ENCODE assay signal across 15 cellular contexts in genomic region chr9:36382484-36382883, GRCh38. TPM values are rescaled to one million over a fixed set of nuclear protein-coding genes. Genes with fewer than 3 reads are reported as not detected.
DNase-seq lines count a peak whose midpoint lies in the region; ATAC-seq and TF ChIP-seq lines count a peak whose summit lies in the region.
"Had no signal": no experiment of that assay in that cellular context is flagged by ENCODE, and none has a peak within 500 bp of the region (broad histone marks: within the 10 kb centered on the region; RNA-seq: fewer than 3 reads in every experiment).

No MANE protein-coding gene starts in this region.

- H3K4me2 ChIP-seq in OCI-LY1 (ENCODE audit: low read length), result peak overlapping the region; percentile 90

- peak overlapping the region; percentile 53; the same call in 1 of the 2 replicates for H3K9ac ChIP-seq in OCI-LY1 (ENCODE audit: low read length)

- H3K36me3 ChIP-seq in OCI-LY1 (ENCODE audit: insufficient read depth, low read length), result peaks cover 32% of the 10 kb centered on the region
- H3K36me3 ChIP-seq: uterus had no signal

- ATAC-seq in activated T-cell treated with anti-CD3 and anti-CD28 coated beads, Interleukin-2, amount 50 U/mL, for 4 hours, result no peak
- no peak for ATAC-seq in stimulated activated memory B cell treated with anti-CD40 and anti-IgM and Interleukin-4, amounts not matched to agents 10 μg/mL and 1 μg/mL and 100 μg/mL, for 72 hours
- ATAC-seq in GM21825 (IDR thresholded peaks at IDR 0.05; ENCODE audit: unreplicated experiment), result no peak

- no peaks in the 10 kb centered on the region for H4K20me1 ChIP-seq in OCI-LY1 (ENCODE audit: insufficient read depth, low read length)

- no peaks in the 10 kb centered on the region for H3K27me3 ChIP-seq in OCI-LY1 (ENCODE audit: insufficient read depth, low read length)
- H3K27me3 ChIP-seq: Peyer's patch, uterus had no signal

- H3K27me3 Mint-ChIP-seq in activated T-cell treated with anti-CD3 and anti-CD28 coated beads, Interleukin-2, amount 50 U/mL, for 4 hours (ENCODE audit: low read depth), result no peaks in the 10 kb centered on the region
- no peaks in the 10 kb centered on the region for H3K27me3 Mint-ChIP-seq in stimulated activated memory B cell treated with anti-CD40 and anti-IgM and Interleukin-4, amounts not matched to agents 10 μg/mL and 1 μg/mL and 100 μg/mL, for 72 hours

- no peak for DNase-seq in activated T-cell treated with anti-CD3 and anti-CD28 coated beads, Interleukin-2, amount 50 U/mL, for 4 hours
- DNase-seq in activated T-cell treated with anti-CD3 and anti-CD28 coated beads, Interleukin-2, amount 50 U/mL, for 1 hour, result no peak
- peak; percentile 63 for DNase-seq in fibroblast of peridontal ligament (ENCODE audit: extremely low read depth)
- no peak for DNase-seq in hepatic stellate cell (ENCODE audit: low spot score)
- no peak for DNase-seq in mesenteric fat pad (ENCODE audit: low spot score)
- DNase-seq: DMS79 treated with DMSO at 0.1 percent for 48 hours; NCI-H2029; NCI-H526; Peyer's patch; stimulated activated naive CD4-positive, alpha-beta T cell; uterus had no signal

- H3K9me2 ChIP-seq in OCI-LY1 (ENCODE audit: low read depth, low read length), result no peaks in the 10 kb centered on the region

- peaks cover 14% of the 10 kb centered on the region for H3K36me3 Mint-ChIP-seq in activated T-cell treated with anti-CD3 and anti-CD28 coated beads, Interleukin-2, amount 50 U/mL, for 4 hours (ENCODE audit: insufficient read depth)
- peaks cover 24% of the 10 kb centered on the region for H3K36me3 Mint-ChIP-seq in stimulated activated memory B cell treated with anti-CD40 and anti-IgM and Interleukin-4, amounts not matched to agents 10 μg/mL and 1 μg/mL and 100 μg/mL, for 72 hours

- peaks cover 77% of the 10 kb centered on the region for H3K79me2 ChIP-seq in OCI-LY1 (ENCODE audit: insufficient read depth, low read length)

- no peaks in the 10 kb centered on the region for H3F3A ChIP-seq in OCI-LY1 (ENCODE audit: insufficient read depth, low read length)

- H3K27ac ChIP-seq in OCI-LY1 (ENCODE audit: low read depth, low read length, poor library complexity, severe bottlenecking), result peak overlapping the region; percentile 57
- H3K27ac ChIP-seq: uterus had no signal

- H3K9me3 Mint-ChIP-seq in activated T-cell treated with anti-CD3 and anti-CD28 coated beads, Interleukin-2, amount 50 U/mL, for 4 hours, result no peaks in the 10 kb centered on the region
- no peaks in the 10 kb centered on the region for H3K9me3 Mint-ChIP-seq in stimulated activated memory B cell treated with anti-CD40 and anti-IgM and Interleukin-4, amounts not matched to agents 10 μg/mL and 1 μg/mL and 100 μg/mL, for 72 hours
- H3K9me3 Mint-ChIP-seq: activated T-helper 2 cell treated with anti-CD3 and anti-CD28 coated beads, Interferon-gamma antibody, Interleukin-2, Interleukin-4, amounts not matched to agents 10 μg/mL and 5 μg/mL and 100 μg/mL, durations not matched to agents 14 hours and 24 hours and 36 hours had no signal

- peak overlapping the region; percentile 76 for H3K4me3 Mint-ChIP-seq in activated T-cell treated with anti-CD3 and anti-CD28 coated beads, Interleukin-2, amount 50 U/mL, for 4 hours
- peak overlapping the region; percentile 29 for H3K4me3 Mint-ChIP-seq in stimulated activated memory B cell treated with anti-CD40 and anti-IgM and Interleukin-4, amounts not matched to agents 10 μg/mL and 1 μg/mL and 100 μg/mL, for 72 hours

- H2AFZ ChIP-seq in OCI-LY1 (ENCODE audit: low read length), result no peak overlapping the region

- peaks cover 31% of the 10 kb centered on the region for H3K4me1 ChIP-seq in OCI-LY1 (ENCODE audit: insufficient read depth, low read length, severe bottlenecking)
- H3K4me1 ChIP-seq: uterus had no signal

- H3K4me3 ChIP-seq in OCI-LY1 (ENCODE audit: low read depth, low read length, poor library complexity, severe bottlenecking), result no peak overlapping the region
- H3K4me3 ChIP-seq: uterus had no signal

- TF ChIP-seq CTCF in OCI-LY1 (IDR thresholded peaks at IDR 0.05; ENCODE audit: low read length), result no peak

- no peaks in the 10 kb centered on the region for H3K9me3 ChIP-seq in OCI-LY1 (ENCODE audit: low read length)
- H3K9me3 ChIP-seq: Peyer's patch, uterus had no signal

- H3K4me1 Mint-ChIP-seq in activated T-cell treated with anti-CD3 and anti-CD28 coated beads, Interleukin-2, amount 50 U/mL, for 4 hours (ENCODE audit: low read depth), result peaks cover 65% of the 10 kb centered on the region
- H3K4me1 Mint-ChIP-seq in stimulated activated memory B cell treated with anti-CD40 and anti-IgM and Interleukin-4, amounts not matched to agents 10 μg/mL and 1 μg/mL and 100 μg/mL, for 72 hours, result peaks cover 61% of the 10 kb centered on the region

- H3K27ac Mint-ChIP-seq in stimulated activated memory B cell treated with anti-CD40 and anti-IgM and Interleukin-4, amounts not matched to agents 10 μg/mL and 1 μg/mL and 100 μg/mL, for 72 hours, result peak overlapping the region; percentile 75

RNA-seq across cellular contexts. Expression of gene RNF38, which starts 17.6 kb away (rescaled TPM):
- 10 to 100 TPM; 29.8 to 32.0 (median 31.7) TPM for total RNA-seq in activated T-cell treated with anti-CD3 and anti-CD28 coated beads, Interleukin-2, amount 50 U/mL, for 4 hours
- 31.3 TPM for total RNA-seq in mesenteric fat pad
